In genomic region chrX:29561417-29561816, GRCh38 we compare ENCODE assay signal across 17 cellular contexts.
"Had no signal": no experiment of that assay in that cellular context is flagged by ENCODE, and none has a peak within 500 bp of the region (broad histone marks: within the 10 kb centered on the region; RNA-seq: fewer than 3 reads in every experiment).

No MANE protein-coding gene starts in this region.

- H3K4me3 ChIP-seq: colonic mucosa, esophagus muscularis mucosa, left ventricle myocardium inferior, skin epidermis had no signal

- ATAC-seq: activated naive CD8-positive, alpha-beta T cell treated with anti-CD3 and anti-CD28 coated beads, Interleukin-2, amount 50 U/mL, for 24 hours; activated T-helper 17 cell treated with anti-CD3 and anti-CD28 coated beads, Interleukin-2, amount 50 U/mL, for 72 hours; natural killer cell treated with Interleukin-12 subunit alpha and Interleukin-12 subunit beta and Interleukin-15 and Interleukin-18, amount 100 ng/mL, for 72 hours had no signal

- DNase-seq: activated CD4-positive, alpha-beta T cell treated with anti-CD3 and anti-CD28 coated beads for 1 hour; activated CD4-positive, alpha-beta T cell treated with anti-CD3 and anti-CD28 coated beads, Interleukin-2, amount 50 U/mL, for 4 hours; activated naive CD4-positive, alpha-beta T cell treated with Interleukin-2 at 50 U/mL for 16 hours; activated naive CD8-positive, alpha-beta T cell treated with anti-CD3 and anti-CD28 coated beads, Interleukin-2, amount 50 U/mL, for 24 hours; colonic mucosa; kidney; left ventricle myocardium inferior; mesendoderm; stimulated activated CD4-positive, alpha-beta T cell treated with anti-CD3 and anti-CD28 coated beads, Interleukin-4, amount 100 ng/mL, for 4 hours; stimulated activated CD8-positive, alpha-beta memory T cell treated with anti-CD3 and anti-CD28 coated beads, Interleukin-4, amount 100 ng/mL, for 48 hours; stimulated activated naive CD4-positive, alpha-beta T cell treated with Interleukin-2 at 50 U/mL for 16 hours; trophoblast cell had no signal

- H3K4me3 Mint-ChIP-seq: activated naive CD8-positive, alpha-beta T cell treated with anti-CD3 and anti-CD28 coated beads, Interleukin-2, amount 50 U/mL, for 24 hours; activated T-helper 17 cell treated with anti-CD3 and anti-CD28 coated beads, Interleukin-2, amount 50 U/mL, for 72 hours; natural killer cell treated with Interleukin-12 subunit alpha and Interleukin-12 subunit beta and Interleukin-15 and Interleukin-18, amount 100 ng/mL, for 72 hours; T-helper 2 cell treated with Interferon-gamma antibody and Interleukin-4, amounts not matched to agents 5 μg/mL and 100 μg/mL, for 36 hours had no signal

- H3K27me3 ChIP-seq: colonic mucosa, esophagus muscularis mucosa had no signal

- H3K27ac ChIP-seq: colonic mucosa, esophagus muscularis mucosa, left ventricle myocardium inferior, skin epidermis had no signal

- H3K9me3 Mint-ChIP-seq: natural killer cell treated with Interleukin-12 subunit alpha and Interleukin-12 subunit beta and Interleukin-15 and Interleukin-18, amount 100 ng/mL, for 72 hours had no signal

- H3K4me1 ChIP-seq: colonic mucosa, esophagus muscularis mucosa, left ventricle myocardium inferior had no signal

- H3K27ac Mint-ChIP-seq: activated naive CD8-positive, alpha-beta T cell treated with anti-CD3 and anti-CD28 coated beads, Interleukin-2, amount 50 U/mL, for 24 hours; activated T-helper 17 cell treated with anti-CD3 and anti-CD28 coated beads, Interleukin-2, amount 50 U/mL, for 72 hours; natural killer cell treated with Interleukin-12 subunit alpha and Interleukin-12 subunit beta and Interleukin-15 and Interleukin-18, amount 100 ng/mL, for 72 hours; T-helper 2 cell treated with Interferon-gamma antibody and Interleukin-4, amounts not matched to agents 5 μg/mL and 100 μg/mL, for 36 hours had no signal

- H3K4me1 Mint-ChIP-seq: activated naive CD8-positive, alpha-beta T cell treated with anti-CD3 and anti-CD28 coated beads, Interleukin-2, amount 50 U/mL, for 24 hours; activated T-helper 17 cell treated with anti-CD3 and anti-CD28 coated beads, Interleukin-2, amount 50 U/mL, for 72 hours had no signal

- H3K27me3 Mint-ChIP-seq: activated naive CD8-positive, alpha-beta T cell treated with anti-CD3 and anti-CD28 coated beads, Interleukin-2, amount 50 U/mL, for 24 hours; activated T-helper 17 cell treated with anti-CD3 and anti-CD28 coated beads, Interleukin-2, amount 50 U/mL, for 72 hours; natural killer cell treated with Interleukin-12 subunit alpha and Interleukin-12 subunit beta and Interleukin-15 and Interleukin-18, amount 100 ng/mL, for 72 hours had no signal

- H3K36me3 ChIP-seq: colonic mucosa, esophagus muscularis mucosa, left ventricle myocardium inferior had no signal

- H3K9me3 ChIP-seq: colonic mucosa had no signal
